ENCODE assay signal across 32 cellular contexts in the genomic region with DNA sequence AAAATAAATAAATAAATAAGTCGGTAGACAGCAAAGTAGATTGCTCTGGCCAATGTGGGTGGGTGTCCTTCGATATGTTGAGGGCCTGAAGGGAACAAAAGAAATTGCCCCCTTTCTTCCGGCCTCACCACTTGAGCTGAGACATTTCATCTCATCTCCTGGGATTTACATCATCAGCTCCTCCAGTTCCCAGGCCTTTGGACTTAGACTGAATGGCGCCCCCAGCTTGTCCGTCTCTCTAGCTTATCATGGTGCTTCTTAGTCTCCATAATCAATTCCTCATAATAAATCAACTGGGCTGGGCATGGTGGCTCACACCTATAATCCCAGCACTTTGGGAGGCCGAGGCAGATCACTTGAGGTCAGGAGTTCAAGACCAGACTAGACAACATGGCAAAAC. TPM values are rescaled to one million over a fixed set of nuclear protein-coding genes. Genes with fewer than 3 reads are reported as not detected.
"Had no signal": no experiment of that assay in that cellular context is flagged by ENCODE, and none has a peak within 500 bp of the region (broad histone marks: within the 10 kb centered on the region; RNA-seq: fewer than 3 reads in every experiment).

No MANE protein-coding gene starts in this region.

- H3K9me3 Mint-ChIP-seq: immature natural killer cell; mesothelial cell of epicardium; naive B cell; natural killer cell; nephron progenitor cell; neural progenitor cell; stimulated activated naive B cell treated with anti-CD40 and anti-IgM and Interleukin-4, amounts not matched to agents 10 μg/mL and 1 μg/mL and 100 μg/mL, for 72 hours had no signal

- H3K27ac Mint-ChIP-seq: immature natural killer cell; mesothelial cell of epicardium; natural killer cell; nephron progenitor cell; neural progenitor cell; stimulated activated naive B cell treated with anti-CD40 and anti-IgM and Interleukin-4, amounts not matched to agents 10 μg/mL and 1 μg/mL and 100 μg/mL, for 72 hours had no signal

- H3K4me3 Mint-ChIP-seq: immature natural killer cell; mesothelial cell of epicardium; natural killer cell; nephron progenitor cell; neural progenitor cell; stimulated activated naive B cell treated with anti-CD40 and anti-IgM and Interleukin-4, amounts not matched to agents 10 μg/mL and 1 μg/mL and 100 μg/mL, for 72 hours had no signal

- H3K27me3 ChIP-seq: neural progenitor cell, neutrophil, ovary, sigmoid colon, stomach, testis, thyroid gland, transverse colon, upper lobe of right lung had no signal

- H3K36me3 Mint-ChIP-seq: immature natural killer cell; mesothelial cell of epicardium; naive B cell; natural killer cell; neural progenitor cell; stimulated activated naive B cell treated with anti-CD40 and anti-IgM and Interleukin-4, amounts not matched to agents 10 μg/mL and 1 μg/mL and 100 μg/mL, for 72 hours had no signal

- H3K27ac ChIP-seq: left ventricle myocardium inferior, neural progenitor cell, neutrophil, ovary, prostate gland, sigmoid colon, stomach, testis, thyroid gland, transverse colon, upper lobe of right lung had no signal

- H3K4me3 ChIP-seq: left ventricle myocardium inferior, lung, neural progenitor cell, ovary, prostate gland, sigmoid colon, smooth muscle cell, stomach, testis, thyroid gland, transverse colon, upper lobe of right lung had no signal

- H3K9me3 ChIP-seq: left ventricle myocardium inferior, neutrophil, ovary, prostate gland, sigmoid colon, stomach, testis, thyroid gland, transverse colon, upper lobe of right lung had no signal

- DNase-seq: hypothalamus; immature natural killer cell; kidney; left ventricle myocardium inferior; mesendoderm; naive B cell; natural killer cell; nephron progenitor cell; occipital lobe; ovary; retina; right cardiac atrium; sigmoid colon; stimulated activated CD4-positive, alpha-beta T cell treated with anti-CD3 and anti-CD28 coated beads, Interleukin-1b, Interleukin-23, amount 100 ng/mL, for 48 hours; stimulated activated CD4-positive, alpha-beta T cell treated with anti-CD3 and anti-CD28 coated beads, Interleukin-2, amount 100 ng/mL, for 48 hours; stimulated activated CD4-positive, alpha-beta T cell treated with anti-CD3 and anti-CD28 coated beads, Interleukin-4, amount 100 ng/mL, for 4 hours; stimulated activated CD8-positive, alpha-beta memory T cell treated with anti-CD3 and anti-CD28 coated beads, Interleukin-4, amount 100 ng/mL, for 48 hours; stimulated activated naive B cell treated with anti-CD40 and anti-IgM and Interleukin-4, amounts not matched to agents 10 μg/mL and 1 μg/mL and 100 μg/mL, for 72 hours; stimulated activated naive CD8-positive, alpha-beta T cell treated with anti-CD3 and anti-CD28 coated beads, Interleukin-15, Interleukin-2, amounts not matched to agents 100 U/mL and 50 U/mL, for 24 hours; stomach; testis; transverse colon; upper lobe of right lung had no signal

- H3K36me3 ChIP-seq: left ventricle myocardium inferior, neural progenitor cell, neutrophil, ovary, prostate gland, sigmoid colon, thyroid gland, transverse colon, upper lobe of right lung had no signal

- H3K4me1 Mint-ChIP-seq: immature natural killer cell, mesothelial cell of epicardium, naive B cell, natural killer cell, neural progenitor cell had no signal

RNA-seq across cellular contexts. Expression of a gene that starts 13.8 kb away (rescaled TPM):
- total RNA-seq: mononuclear cell, natural killer cell, right cardiac atrium had no signal

RNA-seq across cellular contexts. Expression of a gene that starts 36.1 kb away (rescaled TPM):
- total RNA-seq: kidney, left ventricle myocardium inferior, lower leg skin, lung, mesothelial cell of epicardium, mononuclear cell, natural killer cell, occipital lobe, ovary, prostate gland, right cardiac atrium, sigmoid colon, smooth muscle cell, testis, thyroid gland, transverse colon, upper lobe of right lung had no signal
